11 cellular contexts compared by ENCODE assay signal in the genomic region with DNA sequence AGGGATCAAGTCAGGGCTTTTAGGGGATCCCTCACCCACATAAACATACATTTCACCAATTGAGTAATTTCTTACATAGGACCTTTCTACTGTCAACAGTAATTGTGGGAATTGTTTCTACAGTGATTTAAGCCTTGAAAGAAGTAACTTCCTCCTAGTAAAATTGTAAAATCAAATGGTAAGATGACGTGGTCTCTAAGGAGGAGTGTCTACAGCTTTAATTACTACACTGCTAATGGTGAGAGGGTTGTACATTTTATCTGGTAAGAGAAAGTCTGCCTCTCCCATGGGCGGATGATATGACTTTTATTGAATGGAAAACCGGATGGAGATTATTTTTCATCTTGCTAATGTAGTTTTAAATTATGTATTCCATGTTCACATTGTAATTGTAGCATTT.
A peak's percentile ranks its signal among the peaks of the same experiment; 100 is the strongest.
DNase-seq lines count a peak whose midpoint lies in the region; ATAC-seq and TF ChIP-seq lines count a peak whose summit lies in the region.
"Had no signal": no experiment of that assay in that cellular context is flagged by ENCODE, and none has a peak within 500 bp of the region (broad histone marks: within the 10 kb centered on the region; RNA-seq: fewer than 3 reads in every experiment).

No MANE protein-coding gene starts in this region.

- H3K36me3 ChIP-seq in naive thymus-derived CD4-positive, alpha-beta T cell (ENCODE audit: control insufficient read depth in 2 of 3, insufficient read depth in 3 of 3, low read length in 3 of 3): peaks cover 0 to 7% (median 0%) of the 10 kb centered on the region in 3 experiments
- no peaks in the 10 kb centered on the region for H3K36me3 ChIP-seq in body of pancreas (replicated peaks in 1 of 2; ENCODE audit: insufficient read depth in 1 of 2, low read depth in 2 of 2)
- H3K36me3 ChIP-seq: vagina had no signal

- intact Hi-C loops in CD4-positive, alpha-beta T cell (cut with DNase I, micrococcal nuclease): loop anchor here in 1 of 2 experiments (2.0 kb wide), 1 partner anchor 23 kb away; no protein-coding TSS in a partner anchor
- intact Hi-C loops in naive thymus-derived CD4-positive, alpha-beta T cell (cut with micrococcal nuclease): loop anchor here in 1 of 2 donors (2.0 kb wide), 1 partner anchor 23 kb away; no protein-coding TSS in a partner anchor
- intact Hi-C loops in body of pancreas (cut with DNase I): no loop called here

- no peaks in the 10 kb centered on the region for H3K9me3 ChIP-seq in CD4-positive, alpha-beta T cell (ENCODE audit: control insufficient read depth, low read length)
- no peaks in the 10 kb centered on the region for H3K9me3 ChIP-seq in naive thymus-derived CD4-positive, alpha-beta T cell (ENCODE audit: control insufficient read depth in 2 of 3, low read length in 3 of 3)
- H3K9me3 ChIP-seq in body of pancreas: no peaks in the 10 kb centered on the region
- H3K9me3 ChIP-seq: vagina had no signal

- H3K9me3 Mint-ChIP-seq in CD4-positive, alpha-beta T cell: no peaks in the 10 kb centered on the region
- H3K9me3 Mint-ChIP-seq in IgD-negative memory B cell: no peaks in the 10 kb centered on the region
- H3K9me3 Mint-ChIP-seq in activated CD8-positive, alpha-beta T cell treated with anti-CD3 and anti-CD28 coated beads, Interleukin-2, amount 10 ng/mL, durations not matched to agents 7 days and 5 days (ENCODE audit: insufficient read depth): no peaks in the 10 kb centered on the region
- H3K9me3 Mint-ChIP-seq in naive thymus-derived CD4-positive, alpha-beta T cell: no peaks in the 10 kb centered on the region
- H3K9me3 Mint-ChIP-seq: activated CD4-positive, alpha-beta memory T cell treated with anti-CD3 and anti-CD28 coated beads for 36 hours had no signal

- H3K27me3 Mint-ChIP-seq in CD4-positive, alpha-beta T cell: no peaks in the 10 kb centered on the region
- H3K27me3 Mint-ChIP-seq in IgD-negative memory B cell: no peaks in the 10 kb centered on the region
- no peaks in the 10 kb centered on the region for H3K27me3 Mint-ChIP-seq in activated CD8-positive, alpha-beta T cell treated with anti-CD3 and anti-CD28 coated beads, Interleukin-2, amount 10 ng/mL, durations not matched to agents 7 days and 5 days (ENCODE audit: low read depth)
- H3K27me3 Mint-ChIP-seq in naive thymus-derived CD4-positive, alpha-beta T cell: no peaks in the 10 kb centered on the region
- H3K27me3 Mint-ChIP-seq: activated CD4-positive, alpha-beta memory T cell treated with anti-CD3 and anti-CD28 coated beads for 36 hours had no signal

- 69 to 76% methylated on average over 3 of the region's 3 CpGs for WGBS in body of pancreas, 2 donors

- peak overlapping the region; percentile 19 for H3K27ac Mint-ChIP-seq in CD4-positive, alpha-beta T cell
- peak overlapping the region in 2 of 3 donors; percentile 8 to 73 for H3K27ac Mint-ChIP-seq in IgD-negative memory B cell
- H3K27ac Mint-ChIP-seq in activated CD8-positive, alpha-beta T cell treated with anti-CD3 and anti-CD28 coated beads, Interleukin-2, amount 10 ng/mL, durations not matched to agents 7 days and 5 days: peak overlapping the region; percentile 94
- peak overlapping the region in 8 of 9 donors; percentile 28 to 87 (median 58) for H3K27ac Mint-ChIP-seq in naive thymus-derived CD4-positive, alpha-beta T cell
- H3K27ac Mint-ChIP-seq: activated CD4-positive, alpha-beta memory T cell treated with anti-CD3 and anti-CD28 coated beads for 36 hours had no signal

- no peak for DNase-seq in CD4-positive, alpha-beta T cell
- no peak for DNase-seq in activated CD8-positive, alpha-beta T cell treated with anti-CD3 and anti-CD28 coated beads, Interleukin-2, amount 10 ng/mL, durations not matched to agents 7 days and 5 days
- DNase-seq in naive thymus-derived CD4-positive, alpha-beta T cell: no peak
- no peak for DNase-seq in central memory CD4-positive, alpha-beta T cell
- no peak for DNase-seq in body of pancreas
- DNase-seq: activated CD4-positive, alpha-beta memory T cell treated with anti-CD3 and anti-CD28 coated beads for 36 hours; head of caudate nucleus; NCI-H1105 had no signal

- H3K27me3 ChIP-seq in CD4-positive, alpha-beta T cell (ENCODE audit: control insufficient read depth, insufficient read depth, low read length): no peaks in the 10 kb centered on the region
- no peaks in the 10 kb centered on the region for H3K27me3 ChIP-seq in naive thymus-derived CD4-positive, alpha-beta T cell (ENCODE audit: control insufficient read depth in 2 of 2, insufficient read depth in 2 of 2, low read length in 2 of 2)
- H3K27me3 ChIP-seq in body of pancreas: no peaks in the 10 kb centered on the region
- H3K27me3 ChIP-seq: vagina had no signal

- H3K4me3 Mint-ChIP-seq in CD4-positive, alpha-beta T cell: peak overlapping the region; percentile 20
- peak overlapping the region in 3 of 4 donors; percentile 30 to 79 (median 38) for H3K4me3 Mint-ChIP-seq in IgD-negative memory B cell
- H3K4me3 Mint-ChIP-seq in activated CD8-positive, alpha-beta T cell treated with anti-CD3 and anti-CD28 coated beads, Interleukin-2, amount 10 ng/mL, durations not matched to agents 7 days and 5 days: peak overlapping the region; percentile 70
- H3K4me3 Mint-ChIP-seq in naive thymus-derived CD4-positive, alpha-beta T cell: peak overlapping the region; percentile 46 to 85 (median 74)

- CTCF ChIA-PET in CD4-positive, alpha-beta T cell (lab: Charles Lee): interaction anchor here (1.0 kb wide), 1 partner anchor 8 kb away, joined by 3 read pairs; no protein-coding TSS in a partner anchor
- CTCF ChIA-PET in activated CD8-positive, alpha-beta T cell treated with anti-CD3 and anti-CD28 coated beads, Interleukin-2, amount 10 ng/mL, durations not matched to agents 7 days and 5 days (lab: Charles Lee): interaction anchor here (0.6 to 2.5 kb wide), 3 partner anchors 10 to 308 kb away, joined by 3 to 15 read pairs (median 4); no protein-coding TSS in a partner anchor
- CTCF ChIA-PET in naive thymus-derived CD4-positive, alpha-beta T cell (lab: Charles Lee): no interaction called here

- peaks cover 62% of the 10 kb centered on the region for H3K36me3 Mint-ChIP-seq in CD4-positive, alpha-beta T cell (ENCODE audit: low read depth)
- H3K36me3 Mint-ChIP-seq in IgD-negative memory B cell: peaks cover 14% of the 10 kb centered on the region
- peaks cover 21% of the 10 kb centered on the region for H3K36me3 Mint-ChIP-seq in activated CD8-positive, alpha-beta T cell treated with anti-CD3 and anti-CD28 coated beads, Interleukin-2, amount 10 ng/mL, durations not matched to agents 7 days and 5 days (ENCODE audit: low read depth)
- H3K36me3 Mint-ChIP-seq in naive thymus-derived CD4-positive, alpha-beta T cell: peaks cover 11 to 50% (median 35%) of the 10 kb centered on the region in 5 donors

- H3K4me3 ChIP-seq in naive thymus-derived CD4-positive, alpha-beta T cell (ENCODE audit: low read length): no peak overlapping the region
- no peak overlapping the region for H3K4me3 ChIP-seq in body of pancreas
- H3K4me3 ChIP-seq: vagina had no signal

- POLR2A ChIA-PET in CD4-positive, alpha-beta T cell (lab: Charles Lee): no interaction called here
- POLR2A ChIA-PET in activated CD8-positive, alpha-beta T cell treated with anti-CD3 and anti-CD28 coated beads, Interleukin-2, amount 10 ng/mL, durations not matched to agents 7 days and 5 days (lab: Charles Lee): interaction anchor here (0.6 to 1.0 kb wide), 2 partner anchors 12 to 1057 kb away, joined by 3 to 4 read pairs; partner anchors contain the start of gene FAM50B
- POLR2A ChIA-PET in naive thymus-derived CD4-positive, alpha-beta T cell (lab: Charles Lee): no interaction called here

- no peak for ATAC-seq in CD4-positive, alpha-beta T cell (ENCODE audit: poor library complexity)
- no peak for ATAC-seq in activated CD8-positive, alpha-beta T cell treated with anti-CD3 and anti-CD28 coated beads, Interleukin-2, amount 10 ng/mL, durations not matched to agents 7 days and 5 days
- peak; percentile 35 for ATAC-seq in naive thymus-derived CD4-positive, alpha-beta T cell
- no peak for ATAC-seq in body of pancreas
- no peak for ATAC-seq in GM21786 (IDR thresholded peaks at IDR 0.05; ENCODE audit: unreplicated experiment)

- TF ChIP-seq POLR2A in body of pancreas (IDR thresholded peaks at IDR 0.05): no peak

- H3K4me1 ChIP-seq in naive thymus-derived CD4-positive, alpha-beta T cell (ENCODE audit: control insufficient read depth in 2 of 2, insufficient read depth in 2 of 2, low read length in 2 of 2): peaks cover 14 to 19% of the 10 kb centered on the region in 2 donors
- H3K4me1 ChIP-seq in body of pancreas: peaks cover 34% of the 10 kb centered on the region

- peaks cover 52% of the 10 kb centered on the region for H3K4me1 Mint-ChIP-seq in CD4-positive, alpha-beta T cell (ENCODE audit: low read depth)
- peaks cover 35 to 46% (median 38%) of the 10 kb centered on the region in 3 donors for H3K4me1 Mint-ChIP-seq in IgD-negative memory B cell
- peaks cover 39% of the 10 kb centered on the region for H3K4me1 Mint-ChIP-seq in activated CD8-positive, alpha-beta T cell treated with anti-CD3 and anti-CD28 coated beads, Interleukin-2, amount 10 ng/mL, durations not matched to agents 7 days and 5 days (ENCODE audit: low read depth)
- peaks cover 35 to 61% (median 52%) of the 10 kb centered on the region in 7 donors for H3K4me1 Mint-ChIP-seq in naive thymus-derived CD4-positive, alpha-beta T cell

- TF ChIP-seq CTCF in CD4-positive, alpha-beta T cell (IDR thresholded peaks at IDR 0.05): no peak
- TF ChIP-seq CTCF in body of pancreas (IDR thresholded peaks at IDR 0.05): no peak

- H3K27ac ChIP-seq in CD4-positive, alpha-beta T cell (ENCODE audit: low read depth, low read length): no peak overlapping the region
- no peak overlapping the region for H3K27ac ChIP-seq in naive thymus-derived CD4-positive, alpha-beta T cell (ENCODE audit: low read depth, low read length)
- peak overlapping the region in 1 of 4 donors; percentile 44 for H3K27ac ChIP-seq in body of pancreas

Comparison
In these comparisons a context has a peak if more than half of its experiments do, and no peak if none do; other contexts are left out.
1. H3K27ac Mint-ChIP-seq: peak in every context shown above with its lines; median percentile 94 in activated CD8-positive, alpha-beta T cell treated with anti-CD3 and anti-CD28 coated beads, Interleukin-2, amount 10 ng/mL, durations not matched to agents 7 days and 5 days; 58 in naive thymus-derived CD4-positive, alpha-beta T cell; 40 in IgD-negative memory B cell; 19 in CD4-positive, alpha-beta T cell.
2. H3K4me3 Mint-ChIP-seq: peak in every context shown above with its lines; median percentile 74 in naive thymus-derived CD4-positive, alpha-beta T cell; 70 in activated CD8-positive, alpha-beta T cell treated with anti-CD3 and anti-CD28 coated beads, Interleukin-2, amount 10 ng/mL, durations not matched to agents 7 days and 5 days; 38 in IgD-negative memory B cell; 20 in CD4-positive, alpha-beta T cell.